ENCODE assay signal across 16 cellular contexts in the genomic region with DNA sequence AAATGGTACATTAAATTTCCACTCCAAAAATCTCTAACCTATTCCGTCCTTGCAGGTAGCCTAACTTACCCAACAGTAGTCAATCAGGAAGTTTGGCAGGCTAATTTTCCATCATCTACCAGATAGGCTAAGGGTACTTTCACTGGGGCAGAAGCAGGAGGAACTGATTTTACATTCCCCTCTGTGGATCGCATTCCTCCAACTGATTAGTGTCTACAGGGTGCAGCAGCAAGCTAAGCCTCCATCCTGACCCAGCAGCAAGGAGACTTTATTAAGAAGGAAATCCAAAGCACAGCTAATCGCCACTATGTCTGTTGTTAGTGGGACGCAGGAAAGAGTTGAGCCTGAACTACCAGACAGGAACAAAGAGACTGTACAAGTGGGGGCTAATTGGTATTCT.
"Had no signal": no experiment of that assay in that cellular context is flagged by ENCODE, and none has a peak within 500 bp of the region (broad histone marks: within the 10 kb centered on the region; RNA-seq: fewer than 3 reads in every experiment).

No MANE protein-coding gene starts in this region.

- H3K27ac Mint-ChIP-seq: activated CD4-positive, alpha-beta memory T cell treated with anti-CD3 and anti-CD28 coated beads, Interleukin-2, amount 10 ng/mL, durations not matched to agents 7 days and 5 days; activated CD4-positive, alpha-beta T cell treated with anti-CD3 and anti-CD28 coated beads for 36 hours; type B pancreatic cell had no signal

- H3K27me3 ChIP-seq: foreskin keratinocyte, left lung, testis had no signal

- DNase-seq: activated CD4-positive, alpha-beta memory T cell treated with anti-CD3 and anti-CD28 coated beads, Interleukin-2, amount 10 ng/mL, durations not matched to agents 7 days and 5 days; activated CD4-positive, alpha-beta T cell treated with anti-CD3 and anti-CD28 coated beads for 36 hours; activated effector memory CD4-positive, alpha-beta T cell treated with anti-CD3 and anti-CD28 coated beads, Interleukin-2, amount 50 U/mL, for 16 hours; activated T-cell treated with anti-CD3 and anti-CD28 coated beads, Interleukin-2, amount 50 U/mL, for 48 hours; anterior cingulate cortex; central memory CD4-positive, alpha-beta T cell; foreskin keratinocyte; left lung; right cardiac atrium; T-helper 1 cell; testis had no signal

- H3K36me3 Mint-ChIP-seq: brain had no signal

- H3K9me3 ChIP-seq: left lung, prostate gland, testis had no signal

- H3K9me3 Mint-ChIP-seq: activated CD4-positive, alpha-beta memory T cell treated with anti-CD3 and anti-CD28 coated beads, Interleukin-2, amount 10 ng/mL, durations not matched to agents 7 days and 5 days; neural crest cell; type B pancreatic cell had no signal

- H3K4me3 ChIP-seq: left lung, prostate gland, testis had no signal

- H3K4me3 Mint-ChIP-seq: activated CD4-positive, alpha-beta memory T cell treated with anti-CD3 and anti-CD28 coated beads, Interleukin-2, amount 10 ng/mL, durations not matched to agents 7 days and 5 days; activated CD4-positive, alpha-beta T cell treated with anti-CD3 and anti-CD28 coated beads for 36 hours; brain; neural crest cell; type B pancreatic cell had no signal

- H3K27me3 Mint-ChIP-seq: activated CD4-positive, alpha-beta memory T cell treated with anti-CD3 and anti-CD28 coated beads, Interleukin-2, amount 10 ng/mL, durations not matched to agents 7 days and 5 days; activated CD4-positive, alpha-beta T cell treated with anti-CD3 and anti-CD28 coated beads for 36 hours; brain; type B pancreatic cell had no signal

- H3K27ac ChIP-seq: foreskin keratinocyte, left lung, prostate gland, testis, VCaP had no signal

- H3K4me1 ChIP-seq: left lung, prostate gland, testis had no signal

- H3K36me3 ChIP-seq: left lung, prostate gland had no signal

- H3K4me1 Mint-ChIP-seq: brain, neural crest cell had no signal

- ATAC-seq: activated CD4-positive, alpha-beta T cell treated with anti-CD3 and anti-CD28 coated beads for 36 hours; foreskin keratinocyte; left lung; right cardiac atrium had no signal
